1 cellular context compared by ENCODE assay signal in genomic region chr2:172088245-172089004, GRCh38.
TF ChIP-seq lines count a peak whose summit lies in the region.

No MANE protein-coding gene starts in this region.

TF ChIP-seq in IMR-90, 13 proteins besides CTCF, POLR2A, EP300 and RAD21:
- TF ChIP-seq FOS (IDR thresholded peaks at IDR 0.05; ENCODE audit: low read depth, low read length), result no peak
- TF ChIP-seq MAFK (IDR thresholded peaks at IDR 0.05; ENCODE audit: low read depth, low read length), result peak; percentile 40; the same call in 1 of the 2 replicates
- TF ChIP-seq MXI1 (IDR thresholded peaks at IDR 0.05; ENCODE audit: borderline replicate concordance, low read depth, low read length), result no peak
- TF ChIP-seq, protein P1, sequence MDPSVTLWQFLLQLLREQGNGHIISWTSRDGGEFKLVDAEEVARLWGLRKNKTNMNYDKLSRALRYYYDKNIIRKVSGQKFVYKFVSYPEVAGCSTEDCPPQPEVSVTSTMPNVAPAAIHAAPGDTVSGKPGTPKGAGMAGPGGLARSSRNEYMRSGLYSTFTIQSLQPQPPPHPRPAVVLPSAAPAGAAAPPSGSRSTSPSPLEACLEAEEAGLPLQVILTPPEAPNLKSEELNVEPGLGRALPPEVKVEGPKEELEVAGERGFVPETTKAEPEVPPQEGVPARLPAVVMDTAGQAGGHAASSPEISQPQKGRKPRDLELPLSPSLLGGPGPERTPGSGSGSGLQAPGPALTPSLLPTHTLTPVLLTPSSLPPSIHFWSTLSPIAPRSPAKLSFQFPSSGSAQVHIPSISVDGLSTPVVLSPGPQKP (IDR thresholded peaks at IDR 0.05; ENCODE audit: borderline replicate concordance, low read depth, low read length), result no peak
- TF ChIP-seq, protein P2, sequence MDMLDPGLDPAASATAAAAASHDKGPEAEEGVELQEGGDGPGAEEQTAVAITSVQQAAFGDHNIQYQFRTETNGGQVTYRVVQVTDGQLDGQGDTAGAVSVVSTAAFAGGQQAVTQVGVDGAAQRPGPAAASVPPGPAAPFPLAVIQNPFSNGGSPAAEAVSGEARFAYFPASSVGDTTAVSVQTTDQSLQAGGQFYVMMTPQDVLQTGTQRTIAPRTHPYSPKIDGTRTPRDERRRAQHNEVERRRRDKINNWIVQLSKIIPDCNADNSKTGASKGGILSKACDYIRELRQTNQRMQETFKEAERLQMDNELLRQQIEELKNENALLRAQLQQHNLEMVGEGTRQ (IDR thresholded peaks at IDR 0.05; ENCODE audit: low read depth, low read length), result no peak
- no peak for TF ChIP-seq SMC3 (IDR thresholded peaks at IDR 0.05; ENCODE audit: low read depth, low read length)
